14 cellular contexts compared by ENCODE assay signal in genomic region chr6:156867121-156867520, GRCh38.
DNase-seq lines count a peak whose midpoint lies in the region; ATAC-seq, FAIRE-seq and TF ChIP-seq lines count a peak whose summit lies in the region.
"Had no signal": no experiment of that assay in that cellular context is flagged by ENCODE, and none has a peak within 500 bp of the region (broad histone marks: within the 10 kb centered on the region; RNA-seq: fewer than 3 reads in every experiment).

No MANE protein-coding gene starts in this region.

- POLR2A ChIA-PET in CD4-positive, alpha-beta T cell (lab: Charles Lee) = interaction anchor here (1.0 kb wide), 1 partner anchor 88 kb away, joined by 3 read pairs; no protein-coding TSS in a partner anchor
- POLR2A ChIA-PET in K562 (lab: Yijun Ruan, JAX) = interaction anchor here (0.6 to 1.3 kb wide), 3 partner anchors 14 to 153 kb away, joined by 3 to 4 read pairs (median 3); no protein-coding TSS in a partner anchor

- H3K36me3 Mint-ChIP-seq in CD4-positive, alpha-beta T cell (ENCODE audit: low read depth) = peaks cover 13% of the 10 kb centered on the region
- H3K36me3 Mint-ChIP-seq in HFFc6 (ENCODE audit: low read depth) = peaks cover 8% of the 10 kb centered on the region; the same call in 1 of the 2 replicates

- BruUV-seq in K562 (replicated peaks; lab: Mats Ljungman, UMichigan) = no TSS peak

- in situ Hi-C loops in K562 (cut with MboI) = no loop called here

- H2AFZ ChIP-seq in K562 (ENCODE audit: low read depth, low read length) = no peak overlapping the region

- no peak for FAIRE-seq in K562 (lab: Jason Lieb, UNC)
- FAIRE-seq: islet of Langerhans had no signal

- no peak for DNase-seq in CD4-positive, alpha-beta T cell
- DNase-seq in HFFc6 (no peak), K562 (ENCODE audit: extremely low read depth in 1 of 4, low spot score in 3 of 4) (no peak), lung microvascular endothelial cell (ENCODE audit: low read depth in 2 of 2) (peak; percentile 41 to 46), NCI-H1694 (lab: John Stamatoyannopoulos, UW) (no peak), NCI-H1930 (lab: John Stamatoyannopoulos, UW) (no peak)
- DNase-seq in stimulated activated CD4-positive, alpha-beta T cell treated with anti-CD3 and anti-CD28 coated beads, Interleukin-4, amount 100 ng/mL, for 24 hours = no peak
- DNase-seq: activated CD4-positive, alpha-beta T cell treated with anti-CD3 and anti-CD28 coated beads, Interleukin-2, amount 50 U/mL, for 4 hours; activated gamma-delta T cell; SIG-M5; T1000; transverse colon had no signal

- intact Hi-C loops in CD4-positive, alpha-beta T cell (cut with DNase I, micrococcal nuclease) = no loop called here
- intact Hi-C loops in K562 (cut with micrococcal nuclease) = loop anchor here (10.0 kb wide), 1 partner anchor 302 kb away; no protein-coding TSS in a partner anchor

- no peak for TF ChIP-seq CTCF in CD4-positive, alpha-beta T cell (IDR thresholded peaks at IDR 0.05)
- TF ChIP-seq CTCF in HFFc6 (IDR thresholded peaks at IDR 0.05) = no peak
- no peak for TF ChIP-seq CTCF in K562 (IDR thresholded peaks at IDR 0.05 in 2 of 3, conservative IDR thresholded peaks at IDR 0.05 in 1 of 3; ENCODE audit: insufficient read depth in 2 of 3, low read depth in 1 of 3, low read length in 3 of 3)

- H4K20me1 ChIP-seq in K562 (replicated peaks; ENCODE audit: control insufficient read depth, insufficient read depth, low read length) = peaks cover 33% of the 10 kb centered on the region

- TF ChIP-seq POLR2A in K562 (conservative IDR thresholded peaks at IDR 0.05) = no peak

- H3K79me2 ChIP-seq in K562 (ENCODE audit: control insufficient read depth, insufficient read depth, low read length) = peaks cover 94% of the 10 kb centered on the region

- TF ChIP-seq RAD21 in K562 (CRISPR knock-in tag; conservative IDR thresholded peaks at IDR 0.05 in 1 of 2, IDR thresholded peaks at IDR 0.05 in 1 of 2) = no peak

- CTCF ChIA-PET in CD4-positive, alpha-beta T cell (lab: Charles Lee) = interaction anchor here (0.9 kb wide), 1 partner anchor 11 kb away, joined by 3 read pairs; no protein-coding TSS in a partner anchor
- CTCF ChIA-PET in K562 (lab: Yijun Ruan, JAX; ENCODE audit: low intra/inter-chr PET ratio) = no interaction called here

- H3K27ac Mint-ChIP-seq in CD4-positive, alpha-beta T cell = peak overlapping the region; percentile 24
- H3K27ac Mint-ChIP-seq in HFFc6 = peak overlapping the region; percentile 80

- H3K27me3 Mint-ChIP-seq in CD4-positive, alpha-beta T cell = no peaks in the 10 kb centered on the region
- no peaks in the 10 kb centered on the region for H3K27me3 Mint-ChIP-seq in HFFc6 (ENCODE audit: insufficient read depth)

- no peaks in the 10 kb centered on the region for H3K9me1 ChIP-seq in K562 (ENCODE audit: control insufficient read depth, insufficient read depth, low read length)

- no peak overlapping the region for H3K9ac ChIP-seq in K562 (ENCODE audit: insufficient read depth in 1 of 2, low read depth in 2 of 2, low read length in 2 of 2)

- WGBS in K562 (ENCODE audit: insufficient coverage, low coverage, missing lambda C conversion rate) = 96% methylated on average over 2 of the region's 2 CpGs

- no peak overlapping the region for H3K4me3 Mint-ChIP-seq in CD4-positive, alpha-beta T cell
- H3K4me3 Mint-ChIP-seq in HFFc6 = peak overlapping the region; percentile 74
- H3K4me3 Mint-ChIP-seq: CD14-positive monocyte had no signal

- H3K4me3 ChIP-seq in K562 = no peak overlapping the region
- H3K4me3 ChIP-seq: transverse colon had no signal

- H3K27me3 ChIP-seq in CD4-positive, alpha-beta T cell (ENCODE audit: control insufficient read depth, insufficient read depth, low read length) = no peaks in the 10 kb centered on the region
- no peaks in the 10 kb centered on the region for H3K27me3 ChIP-seq in K562 (ENCODE audit: control insufficient read depth in 2 of 2, insufficient read depth in 2 of 2, low read length in 2 of 2)
- H3K27me3 ChIP-seq: transverse colon had no signal

- peaks cover 2% of the 10 kb centered on the region for H3K9me3 Mint-ChIP-seq in CD4-positive, alpha-beta T cell
- H3K9me3 Mint-ChIP-seq in HFFc6 = 0 out of 2 replicates have a peak, but pooled peaks cover 4% of the 10 kb centered on the region

- no peak overlapping the region for H3K4me2 ChIP-seq in K562 (ENCODE audit: insufficient read depth, low read length)

- no peak for TF ChIP-seq EP300 in K562 (IDR thresholded peaks at IDR 0.05; ENCODE audit: low read length)

- H3K4me1 ChIP-seq in K562 (replicated peaks in 1 of 2; ENCODE audit: control insufficient read depth in 2 of 2, insufficient read depth in 2 of 2, low read length in 2 of 2) = peaks cover 7 to 14% of the 10 kb centered on the region in 2 experiments; a peak in 3 of 5 replicates

- H3K36me3 ChIP-seq in K562 (ENCODE audit: control insufficient read depth, insufficient read depth, low read length) = no peaks in the 10 kb centered on the region
- H3K36me3 ChIP-seq: transverse colon had no signal

- H3K4me1 Mint-ChIP-seq in CD4-positive, alpha-beta T cell (ENCODE audit: low read depth) = peaks cover 97% of the 10 kb centered on the region
- peaks cover 48% of the 10 kb centered on the region for H3K4me1 Mint-ChIP-seq in HFFc6 (ENCODE audit: low read depth)

- no peak overlapping the region for H3K27ac ChIP-seq in CD4-positive, alpha-beta T cell (ENCODE audit: low read depth, low read length)
- no peak overlapping the region for H3K27ac ChIP-seq in K562 (ENCODE audit: extremely low read depth, low read depth, low read length)
- H3K27ac ChIP-seq: transverse colon had no signal

- ATAC-seq in CD4-positive, alpha-beta T cell (ENCODE audit: poor library complexity) = no peak
- ATAC-seq in K562 = peak; percentile 16; the same call in 2 of the 3 replicates

- no peaks in the 10 kb centered on the region for H3K9me3 ChIP-seq in CD4-positive, alpha-beta T cell (ENCODE audit: control insufficient read depth, low read length)
- H3K9me3 ChIP-seq in K562 (replicated peaks; ENCODE audit: control insufficient read depth, insufficient read depth, low read depth, low read length) = no peaks in the 10 kb centered on the region
- H3K9me3 ChIP-seq: transverse colon had no signal

TF ChIP-seq in K562, 482 proteins besides CTCF, POLR2A, EP300 and RAD21:
- TF ChIP-seq E2F5 (CRISPR knock-in tag; IDR thresholded peaks at IDR 0.05) (no peak), ZC3H8 (IDR thresholded peaks at IDR 0.05) (no peak)
TF ChIP-seq in K562: peak in this region for 0.

Comparison
In these comparisons a context has a peak if more than half of its experiments do, and no peak if none do; other contexts are left out.
1. DNase-seq: peak in lung microvascular endothelial cell (2 of 2); none in CD4-positive, alpha-beta T cell (0 of 10), HFFc6 (single experiment), K562 (0 of 4), NCI-H1694 (single experiment), NCI-H1930 (0 of 2) and stimulated activated CD4-positive, alpha-beta T cell treated with anti-CD3 and anti-CD28 coated beads, Interleukin-4, amount 100 ng/mL, for 24 hours (single experiment).